ENCODE assay signal across 8 cellular contexts in the genomic region with DNA sequence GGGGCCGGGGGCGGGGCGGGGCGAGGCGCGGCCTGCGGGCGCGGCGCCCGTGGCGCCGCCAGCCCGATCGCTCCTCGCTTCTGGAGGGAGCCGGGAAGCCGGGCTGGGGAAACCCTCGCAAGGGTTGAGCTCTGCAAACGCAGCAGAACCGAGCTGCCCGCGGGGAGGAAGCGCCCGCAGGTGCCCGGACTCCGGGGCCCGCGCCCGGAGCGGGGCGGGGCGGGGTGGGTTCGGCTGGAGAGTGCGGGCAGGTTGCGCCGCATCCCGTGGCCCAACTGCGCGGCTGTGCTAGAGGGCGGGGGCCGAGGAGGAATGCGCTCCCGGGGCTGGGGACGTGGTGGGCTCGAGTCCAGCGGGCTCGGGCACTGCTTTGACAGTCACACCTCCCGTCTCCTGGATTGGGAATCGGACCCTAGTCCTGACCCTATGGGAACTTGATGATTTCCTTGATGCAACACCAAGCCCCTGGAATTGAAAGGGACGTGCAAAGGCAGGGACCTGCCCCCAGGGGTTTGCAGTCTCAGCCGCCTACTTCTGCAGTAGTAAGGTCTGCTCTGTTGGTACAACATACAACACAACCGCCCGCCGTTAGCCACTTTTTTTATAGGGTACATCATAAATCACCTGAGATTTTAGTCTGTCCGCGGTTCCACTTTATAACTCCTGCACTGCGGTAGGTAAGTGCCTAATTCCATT. TPM values are rescaled to one million over a fixed set of nuclear protein-coding genes. Genes with fewer than 3 reads are reported as not detected.
A peak's percentile ranks its signal among the peaks of the same experiment; 100 is the strongest.
DNase-seq lines count a peak whose midpoint lies in the region; ATAC-seq and TF ChIP-seq lines count a peak whose summit lies in the region.

No MANE protein-coding gene starts in this region.

- H3K9me3 ChIP-seq in CD4-positive, alpha-beta T cell (ENCODE audit: control insufficient read depth, low read length): no peaks in the 10 kb centered on the region
- no peaks in the 10 kb centered on the region for H3K9me3 ChIP-seq in iPS-18c (ENCODE audit: control insufficient read depth, insufficient read depth, low read length)

- H3K36me3 Mint-ChIP-seq in CD4-positive, alpha-beta T cell (ENCODE audit: low read depth): peaks cover 48% of the 10 kb centered on the region
- peaks cover 26% of the 10 kb centered on the region for H3K36me3 Mint-ChIP-seq in T-helper 1 cell treated with Interleukin-12 subunit alpha and Interleukin-12 subunit beta and Interleukin-4 antibody, amounts not matched to agents 30 μg/mL and 1 μg/mL, for 36 hours (ENCODE audit: low read depth)
- peaks cover 47% of the 10 kb centered on the region for H3K36me3 Mint-ChIP-seq in MCF 10A (ENCODE audit: insufficient read depth, unreplicated experiment)

- no peaks in the 10 kb centered on the region for H3K27me3 ChIP-seq in CD4-positive, alpha-beta T cell (ENCODE audit: control insufficient read depth, insufficient read depth, low read length)

- DNase-seq in CD4-positive, alpha-beta T cell: peak; percentile 33 to 60 (median 42)
- DNase-seq in MCF 10A (ENCODE audit: unreplicated experiment): peak; percentile 60
- peak; percentile 49 for DNase-seq in skeletal muscle cell (ENCODE audit: low read depth)
- no peak for DNase-seq in amniotic stem cell (lab: John Stamatoyannopoulos, UW)

- H3K27me3 Mint-ChIP-seq in CD4-positive, alpha-beta T cell: no peaks in the 10 kb centered on the region
- H3K27me3 Mint-ChIP-seq in T-helper 1 cell treated with Interleukin-12 subunit alpha and Interleukin-12 subunit beta and Interleukin-4 antibody, amounts not matched to agents 30 μg/mL and 1 μg/mL, for 36 hours (ENCODE audit: low read depth): no peaks in the 10 kb centered on the region
- no peaks in the 10 kb centered on the region for H3K27me3 Mint-ChIP-seq in MCF 10A (ENCODE audit: insufficient read depth, unreplicated experiment)

- H3K4me1 Mint-ChIP-seq in CD4-positive, alpha-beta T cell (ENCODE audit: low read depth): peaks cover 63% of the 10 kb centered on the region
- H3K4me1 Mint-ChIP-seq in T-helper 1 cell treated with Interleukin-12 subunit alpha and Interleukin-12 subunit beta and Interleukin-4 antibody, amounts not matched to agents 30 μg/mL and 1 μg/mL, for 36 hours (ENCODE audit: low read depth): peaks cover 22% of the 10 kb centered on the region
- peaks cover 56% of the 10 kb centered on the region for H3K4me1 Mint-ChIP-seq in MCF 10A (ENCODE audit: insufficient read depth, unreplicated experiment)

- H3K9me3 Mint-ChIP-seq in CD4-positive, alpha-beta T cell: no peaks in the 10 kb centered on the region
- no peaks in the 10 kb centered on the region for H3K9me3 Mint-ChIP-seq in T-helper 1 cell treated with Interleukin-12 subunit alpha and Interleukin-12 subunit beta and Interleukin-4 antibody, amounts not matched to agents 30 μg/mL and 1 μg/mL, for 36 hours
- no peaks in the 10 kb centered on the region for H3K9me3 Mint-ChIP-seq in MCF 10A (ENCODE audit: unreplicated experiment)

- H3K27ac ChIP-seq in CD4-positive, alpha-beta T cell (ENCODE audit: low read depth, low read length): peak overlapping the region; percentile 46

- ATAC-seq in CD4-positive, alpha-beta T cell (ENCODE audit: poor library complexity): peak; percentile 69
- ATAC-seq in GM19351 (IDR thresholded peaks at IDR 0.05; ENCODE audit: unreplicated experiment): peak; percentile 42
- peak; percentile 34 for ATAC-seq in HG03439 (IDR thresholded peaks at IDR 0.05; ENCODE audit: unreplicated experiment)

- peak overlapping the region; percentile 98 for H3K4me3 Mint-ChIP-seq in CD4-positive, alpha-beta T cell
- H3K4me3 Mint-ChIP-seq in T-helper 1 cell treated with Interleukin-12 subunit alpha and Interleukin-12 subunit beta and Interleukin-4 antibody, amounts not matched to agents 30 μg/mL and 1 μg/mL, for 36 hours: peak overlapping the region; percentile 81
- H3K4me3 Mint-ChIP-seq in MCF 10A (ENCODE audit: unreplicated experiment): peak overlapping the region; percentile 69

- H3K4me3 ChIP-seq in iPS-18c (ENCODE audit: insufficient read depth, low read depth, low read length): peak overlapping the region; percentile 79
- peak overlapping the region; percentile 63 for H3K4me3 ChIP-seq in skeletal muscle cell (ENCODE audit: low read depth, low read length)

- intact Hi-C loops in CD4-positive, alpha-beta T cell (cut with DNase I, micrococcal nuclease): no loop called here
- intact Hi-C loops in MCF 10A (cut with micrococcal nuclease): no loop called here

- H3K27ac Mint-ChIP-seq in CD4-positive, alpha-beta T cell: peak overlapping the region; percentile 98
- peak overlapping the region; percentile 67 for H3K27ac Mint-ChIP-seq in T-helper 1 cell treated with Interleukin-12 subunit alpha and Interleukin-12 subunit beta and Interleukin-4 antibody, amounts not matched to agents 30 μg/mL and 1 μg/mL, for 36 hours
- peak overlapping the region; percentile 94 for H3K27ac Mint-ChIP-seq in MCF 10A (ENCODE audit: low read depth, unreplicated experiment)

- TF ChIP-seq CTCF in CD4-positive, alpha-beta T cell (IDR thresholded peaks at IDR 0.05): no peak
- no peak for TF ChIP-seq CTCF in MCF 10A (IDR thresholded peaks at IDR 0.05; ENCODE audit: unreplicated experiment)

- CTCF ChIA-PET in CD4-positive, alpha-beta T cell (lab: Charles Lee): interaction anchor here (1.1 to 1.6 kb wide), 2 partner anchors 9 to 39 kb away, joined by 6 read pairs; no protein-coding TSS in a partner anchor
- CTCF ChIA-PET in MCF 10A (lab: Yijun Ruan, JAX): interaction anchor here (0.7 to 1.9 kb wide), 5 partner anchors 10 to 93 kb away, joined by 3 to 8 read pairs (median 3); no protein-coding TSS in a partner anchor

- BruUV-seq in MCF 10A (replicated peaks; lab: Mats Ljungman, UMichigan): no TSS peak

- POLR2A ChIA-PET in CD4-positive, alpha-beta T cell (lab: Charles Lee): interaction anchor here (0.6 to 5.3 kb wide), 11 partner anchors 10 to 171 kb away, joined by 3 to 114 read pairs (median 4); a partner anchor contains a TSS
- POLR2A ChIA-PET in MCF 10A (lab: Yijun Ruan, JAX): interaction anchor here (1.2 to 14.3 kb wide), 5 partner anchors 9 to 85 kb away, joined by 3 to 349 read pairs (median 16); a partner anchor contains a TSS

RNA-seq across cellular contexts. Expression of a gene that starts 34.3 kb away (rescaled TPM):
- total RNA-seq in CD4-positive, alpha-beta T cell: 10 to 100 TPM; 21.8 to 22.0 TPM
- total RNA-seq in MCF 10A (2022): 168 and 186 TPM in 2 replicates
